In the genomic region with DNA sequence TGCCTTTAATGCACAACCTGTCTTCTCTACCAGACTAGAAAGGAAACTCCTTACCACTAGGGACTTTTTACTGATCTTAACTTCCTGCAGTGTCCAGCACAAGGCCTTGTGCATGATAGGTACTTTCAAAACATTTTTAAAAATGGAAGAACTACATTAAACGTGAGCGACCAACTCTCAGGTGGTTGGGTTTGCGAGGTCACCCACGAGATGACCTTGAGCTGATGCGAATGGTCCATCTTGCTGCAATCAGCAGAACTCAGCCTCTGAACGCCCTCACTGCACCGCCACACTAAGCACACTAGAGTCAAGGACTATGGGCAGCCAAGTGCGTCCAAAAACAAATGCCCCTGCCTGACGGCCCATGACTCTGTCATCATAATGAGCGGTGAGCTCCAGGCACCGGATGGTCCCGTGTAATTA, we compare ENCODE assay signal across 14 cellular contexts. TPM values are rescaled to one million over a fixed set of nuclear protein-coding genes. Genes with fewer than 3 reads are reported as not detected.
DNase-seq lines count a peak whose midpoint lies in the region; ATAC-seq, FAIRE-seq and TF ChIP-seq lines count a peak whose summit lies in the region.
"Had no signal": no experiment of that assay in that cellular context is flagged by ENCODE, and none has a peak within 500 bp of the region (broad histone marks: within the 10 kb centered on the region; RNA-seq: fewer than 3 reads in every experiment).

No MANE protein-coding gene starts in this region.

- peaks cover 0 to 3% (median 0%) of the 10 kb centered on the region in 11 donors for H3K9me3 Mint-ChIP-seq in naive thymus-derived CD4-positive, alpha-beta T cell
- H3K9me3 Mint-ChIP-seq: effector memory CD8-positive, alpha-beta T cell; natural killer cell had no signal

- no peaks in the 10 kb centered on the region for H4K20me1 ChIP-seq in osteoblast (ENCODE audit: insufficient read depth, low read length)

- H3K79me2 ChIP-seq in osteoblast (ENCODE audit: insufficient read depth, low read length), result no peaks in the 10 kb centered on the region

- no peak overlapping the region for H2AFZ ChIP-seq in osteoblast (ENCODE audit: low read length)

- H3K27me3 ChIP-seq in osteoblast (ENCODE audit: insufficient read depth, low read length), result no peaks in the 10 kb centered on the region
- no peaks in the 10 kb centered on the region for H3K27me3 ChIP-seq in naive thymus-derived CD4-positive, alpha-beta T cell (ENCODE audit: control insufficient read depth in 2 of 2, insufficient read depth in 2 of 2, low read length in 2 of 2)
- H3K27me3 ChIP-seq: body of pancreas had no signal

- no peak overlapping the region for H3K27ac ChIP-seq in osteoblast (ENCODE audit: low read depth, low read length)
- no peak overlapping the region for H3K27ac ChIP-seq in naive thymus-derived CD4-positive, alpha-beta T cell (ENCODE audit: low read depth, low read length)
- H3K27ac ChIP-seq: body of pancreas, gastroesophageal sphincter had no signal

- H3K36me3 ChIP-seq in osteoblast (ENCODE audit: insufficient read depth, low read length), result no peaks in the 10 kb centered on the region
- H3K36me3 ChIP-seq in naive thymus-derived CD4-positive, alpha-beta T cell (ENCODE audit: control insufficient read depth in 2 of 3, insufficient read depth in 3 of 3, low read length in 3 of 3), result no peaks in the 10 kb centered on the region
- H3K36me3 ChIP-seq: gastroesophageal sphincter had no signal

- no peak overlapping the region for H3K27ac Mint-ChIP-seq in naive thymus-derived CD4-positive, alpha-beta T cell
- H3K27ac Mint-ChIP-seq: effector memory CD8-positive, alpha-beta T cell; natural killer cell had no signal

- TF ChIP-seq CTCF in osteoblast (IDR thresholded peaks at IDR 0.05; ENCODE audit: extremely low read depth, low read depth, low read length), result no peak

- peaks cover 0 to 22% (median 0%) of the 10 kb centered on the region in 7 donors for H3K4me1 Mint-ChIP-seq in naive thymus-derived CD4-positive, alpha-beta T cell
- H3K4me1 Mint-ChIP-seq: natural killer cell had no signal

- CTCF ChIA-PET in naive thymus-derived CD4-positive, alpha-beta T cell (lab: Charles Lee), result interaction anchor here (1.5 to 2.4 kb wide), 3 partner anchors 136 to 1164 kb away, joined by 3 to 10 read pairs (median 9); no protein-coding TSS in a partner anchor

- H3K36me3 Mint-ChIP-seq in naive thymus-derived CD4-positive, alpha-beta T cell, result no peaks in the 10 kb centered on the region
- H3K36me3 Mint-ChIP-seq: natural killer cell had no signal

- peak; percentile 71 for ATAC-seq in GM18867 (IDR thresholded peaks at IDR 0.05; ENCODE audit: unreplicated experiment)
- ATAC-seq in GM21619 (IDR thresholded peaks at IDR 0.05; ENCODE audit: unreplicated experiment), result peak; percentile 77
- peak; percentile 49 for ATAC-seq in HG03460 (IDR thresholded peaks at IDR 0.05; ENCODE audit: unreplicated experiment)
- ATAC-seq in naive thymus-derived CD4-positive, alpha-beta T cell, result no peak
- ATAC-seq: effector memory CD8-positive, alpha-beta T cell; gastroesophageal sphincter had no signal

- H3K4me3 Mint-ChIP-seq in naive thymus-derived CD4-positive, alpha-beta T cell, result no peak overlapping the region
- H3K4me3 Mint-ChIP-seq: effector memory CD8-positive, alpha-beta T cell; natural killer cell had no signal

- no peak overlapping the region for H3K4me2 ChIP-seq in osteoblast (ENCODE audit: insufficient read depth, low read length)

- H3K27me3 Mint-ChIP-seq in naive thymus-derived CD4-positive, alpha-beta T cell, result peaks cover 16 to 38% (median 34%) of the 10 kb centered on the region in 5 donors

- no peaks in the 10 kb centered on the region for H3K9me3 ChIP-seq in osteoblast (ENCODE audit: low read depth, low read length)
- no peaks in the 10 kb centered on the region for H3K9me3 ChIP-seq in naive thymus-derived CD4-positive, alpha-beta T cell (ENCODE audit: control insufficient read depth in 2 of 3, low read length in 3 of 3)
- H3K9me3 ChIP-seq: body of pancreas, gastroesophageal sphincter had no signal

- intact Hi-C loops in naive thymus-derived CD4-positive, alpha-beta T cell (cut with micrococcal nuclease), result no loop called here

- H3K4me3 ChIP-seq in osteoblast (ENCODE audit: insufficient read depth, low read length), result no peak overlapping the region
- no peak overlapping the region for H3K4me3 ChIP-seq in naive thymus-derived CD4-positive, alpha-beta T cell (ENCODE audit: low read length)
- H3K4me3 ChIP-seq: body of pancreas, gastroesophageal sphincter had no signal

- peaks cover 6% of the 10 kb centered on the region for H3K4me1 ChIP-seq in osteoblast (ENCODE audit: insufficient read depth, low read length)
- no peaks in the 10 kb centered on the region for H3K4me1 ChIP-seq in naive thymus-derived CD4-positive, alpha-beta T cell (ENCODE audit: control insufficient read depth in 2 of 2, insufficient read depth in 2 of 2, low read length in 2 of 2)

- POLR2A ChIA-PET in naive thymus-derived CD4-positive, alpha-beta T cell (lab: Charles Lee), result no interaction called here

- DNase-seq in osteoblast (ENCODE audit: insufficient read length, low spot score, missing footprints) (peak; percentile 65), Ammon's horn (ENCODE audit: low spot score) (no peak), GM19239 (ENCODE audit: insufficient read length, low spot score) (no peak)
- no peak for DNase-seq in naive thymus-derived CD4-positive, alpha-beta T cell
- DNase-seq: activated CD4-positive, alpha-beta T cell treated with anti-CD3 and anti-CD28 coated beads, Interleukin-2, amount 50 U/mL, for 48 hours; activated gamma-delta T cell; effector memory CD8-positive, alpha-beta T cell; left cardiac atrium; natural killer cell had no signal

- FAIRE-seq in GM19239 (lab: Jason Lieb, UNC), result no peak

RNA-seq across cellular contexts. Expression of a gene that starts 34.9 kb away (rescaled TPM):
- not detected in 2 replicates for total RNA-seq in osteoblast
- not detected for total RNA-seq in naive thymus-derived CD4-positive, alpha-beta T cell
- not detected for polyA plus RNA-seq in naive thymus-derived CD4-positive, alpha-beta T cell
- total RNA-seq: gastroesophageal sphincter, left cardiac atrium, natural killer cell had no signal
